1 cellular context compared by ENCODE assay signal in the genomic region with DNA sequence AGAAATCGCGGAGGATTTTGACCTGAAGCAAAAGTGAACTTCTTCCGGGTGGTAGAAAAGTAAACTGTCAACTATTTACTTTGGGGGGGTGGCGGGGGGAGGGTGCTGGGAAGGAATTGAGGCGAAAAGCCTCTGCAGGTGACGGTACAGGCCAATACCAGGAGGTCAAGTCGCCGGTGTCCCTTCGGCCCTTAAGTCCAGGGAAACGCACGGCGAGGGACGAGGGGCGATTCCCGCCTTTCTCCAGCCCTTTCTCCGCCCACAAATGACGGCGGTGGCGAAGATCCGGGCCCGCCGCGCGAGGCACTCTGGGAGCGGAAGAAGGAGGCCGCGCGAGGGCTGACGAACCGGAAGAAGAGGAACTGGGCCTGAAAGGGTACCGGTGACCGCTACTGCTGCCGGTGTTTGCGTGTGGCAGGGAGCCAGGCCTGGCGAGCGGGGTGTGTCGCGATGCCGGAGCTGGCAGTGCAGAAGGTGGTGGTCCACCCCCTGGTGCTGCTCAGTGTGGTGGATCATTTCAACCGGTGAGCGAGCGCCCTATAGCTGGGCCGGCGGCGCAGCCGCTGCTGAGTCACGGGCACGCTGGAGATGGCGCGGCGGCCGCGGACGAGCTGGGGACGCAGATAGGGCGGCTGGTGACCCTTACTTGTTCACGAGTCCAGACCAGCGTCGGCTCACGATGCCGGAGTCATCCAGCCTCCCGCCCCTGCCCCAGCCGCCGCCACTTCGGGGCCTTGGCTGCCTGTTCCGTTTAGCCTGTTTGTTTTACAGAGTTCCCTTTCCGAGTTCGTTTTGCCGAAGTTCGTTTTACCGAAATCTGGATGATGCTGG.
TF ChIP-seq lines count a peak whose summit lies in the region.

Gene PSMD7 (plus strand): TSS at position 350 of the 831 bp plus-strand sequence. CDS start 101 bp downstream, at position 451.

TF ChIP-seq in HepG2, 621 proteins besides CTCF, POLR2A, EP300 and RAD21 (continued from another document and continues in another):
- TF ChIP-seq, protein P1, sequence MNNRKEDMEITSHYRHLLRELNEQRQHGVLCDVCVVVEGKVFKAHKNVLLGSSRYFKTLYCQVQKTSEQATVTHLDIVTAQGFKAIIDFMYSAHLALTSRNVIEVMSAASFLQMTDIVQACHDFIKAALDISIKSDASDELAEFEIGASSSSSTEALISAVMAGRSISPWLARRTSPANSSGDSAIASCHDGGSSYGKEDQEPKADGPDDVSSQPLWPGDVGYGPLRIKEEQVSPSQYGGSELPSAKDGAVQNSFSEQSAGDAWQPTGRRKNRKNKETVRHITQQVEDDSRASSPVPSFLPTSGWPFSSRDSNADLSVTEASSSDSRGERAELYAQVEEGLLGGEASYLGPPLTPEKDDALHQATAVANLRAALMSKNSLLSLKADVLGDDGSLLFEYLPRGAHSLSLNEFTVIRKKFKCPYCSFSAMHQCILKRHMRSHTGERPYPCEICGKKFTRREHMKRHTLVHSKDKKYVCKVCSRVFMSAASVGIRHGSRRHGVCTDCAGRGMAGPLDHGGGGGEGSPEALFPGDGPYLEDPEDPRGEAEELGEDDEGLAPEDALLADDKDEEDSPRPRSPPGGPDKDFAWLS (CRISPR knock-in tag; IDR thresholded peaks at IDR 0.05; ENCODE audit: borderline replicate concordance): peak; percentile 55; the same call in 1 of the 2 replicates
- TF ChIP-seq ZNF816 (CRISPR knock-in tag; IDR thresholded peaks at IDR 0.05; ENCODE audit: borderline replicate concordance) (peak; percentile 89), ZSCAN21 (CRISPR knock-in tag; IDR thresholded peaks at IDR 0.05; ENCODE audit: borderline replicate concordance) (peak; percentile 81), MXD3 (CRISPR knock-in tag; IDR thresholded peaks at IDR 0.05) (peak; percentile 97), XRCC5 (optimal IDR thresholded peaks at IDR 0.05; ENCODE audit: low read length) (peak; percentile 59), ZNF670 (CRISPR knock-in tag; IDR thresholded peaks at IDR 0.05; ENCODE audit: borderline replicate concordance) (peak; percentile 68; the same call in 1 of the 2 replicates), ZNF556 (CRISPR knock-in tag; IDR thresholded peaks at IDR 0.05; ENCODE audit: borderline replicate concordance) (peak; percentile 85; the same call in 1 of the 2 replicates), NFE2L2 (IDR thresholded peaks at IDR 0.05; ENCODE audit: low read length) (peak; percentile 58; the same call in 1 of the 2 replicates), HIC2 (CRISPR knock-in tag; IDR thresholded peaks at IDR 0.05; ENCODE audit: low read depth) (no peak), KDM6A (CRISPR knock-in tag; IDR thresholded peaks at IDR 0.05; ENCODE audit: low read depth) (no peak), TGIF2 (CRISPR knock-in tag; IDR thresholded peaks at IDR 0.05) (peak; percentile 95; the same call in 1 of the 2 replicates), SRSF1 (optimal IDR thresholded peaks at IDR 0.05; ENCODE audit: low read depth, low read length) (peak; percentile 95), TCF7L2 (IDR thresholded peaks at IDR 0.05; ENCODE audit: low read depth, low read length) (no peak), EHMT2 (IDR thresholded peaks at IDR 0.05; ENCODE audit: borderline replicate concordance, low read depth, low read length) (peak; percentile 88; the same call in 1 of the 2 replicates), ARID2 (CRISPR knock-in tag; IDR thresholded peaks at IDR 0.05; ENCODE audit: borderline replicate concordance) (peak; percentile 100), ERF (CRISPR knock-in tag; IDR thresholded peaks at IDR 0.05) (peak; percentile 97), GATA4 (IDR thresholded peaks at IDR 0.05; ENCODE audit: borderline replicate concordance, low read depth) (peak; percentile 32; the same call in 1 of the 2 replicates), GTF2F1 (IDR thresholded peaks at IDR 0.05; ENCODE audit: low read length) (0 out of 2 replicates have a peak, but pooled peaks have one; percentile 73), HNF4G (IDR thresholded peaks at IDR 0.05; ENCODE audit: borderline replicate concordance, low read depth, low read length) (no peak), HNF4G (CRISPR knock-in tag; IDR thresholded peaks at IDR 0.05; ENCODE audit: borderline replicate concordance, low read depth) (no peak), ZNF563 (CRISPR knock-in tag; IDR thresholded peaks at IDR 0.05) (peak; percentile 97), ZKSCAN5 (CRISPR knock-in tag; IDR thresholded peaks at IDR 0.05) (0 out of 2 replicates have a peak, but pooled peaks have one; percentile 59), CC2D1A (CRISPR knock-in tag; IDR thresholded peaks at IDR 0.05) (peak; percentile 47; the same call in 1 of the 2 replicates), ZNF329 (CRISPR knock-in tag; IDR thresholded peaks at IDR 0.05; ENCODE audit: low read depth) (peak; percentile 89), ELF3 (CRISPR knock-in tag; IDR thresholded peaks at IDR 0.05) (peak; percentile 85)
- TF ChIP-seq, protein P2, sequence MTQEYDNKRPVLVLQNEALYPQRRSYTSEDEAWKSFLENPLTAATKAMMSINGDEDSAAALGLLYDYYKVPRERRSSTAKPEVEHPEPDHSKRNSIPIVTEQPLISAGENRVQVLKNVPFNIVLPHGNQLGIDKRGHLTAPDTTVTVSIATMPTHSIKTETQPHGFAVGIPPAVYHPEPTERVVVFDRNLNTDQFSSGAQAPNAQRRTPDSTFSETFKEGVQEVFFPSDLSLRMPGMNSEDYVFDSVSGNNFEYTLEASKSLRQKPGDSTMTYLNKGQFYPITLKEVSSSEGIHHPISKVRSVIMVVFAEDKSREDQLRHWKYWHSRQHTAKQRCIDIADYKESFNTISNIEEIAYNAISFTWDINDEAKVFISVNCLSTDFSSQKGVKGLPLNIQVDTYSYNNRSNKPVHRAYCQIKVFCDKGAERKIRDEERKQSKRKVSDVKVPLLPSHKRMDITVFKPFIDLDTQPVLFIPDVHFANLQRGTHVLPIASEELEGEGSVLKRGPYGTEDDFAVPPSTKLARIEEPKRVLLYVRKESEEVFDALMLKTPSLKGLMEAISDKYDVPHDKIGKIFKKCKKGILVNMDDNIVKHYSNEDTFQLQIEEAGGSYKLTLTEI (CRISPR knock-in tag; conservative IDR thresholded peaks at IDR 0.05): no peak
- TF ChIP-seq, protein P3, sequence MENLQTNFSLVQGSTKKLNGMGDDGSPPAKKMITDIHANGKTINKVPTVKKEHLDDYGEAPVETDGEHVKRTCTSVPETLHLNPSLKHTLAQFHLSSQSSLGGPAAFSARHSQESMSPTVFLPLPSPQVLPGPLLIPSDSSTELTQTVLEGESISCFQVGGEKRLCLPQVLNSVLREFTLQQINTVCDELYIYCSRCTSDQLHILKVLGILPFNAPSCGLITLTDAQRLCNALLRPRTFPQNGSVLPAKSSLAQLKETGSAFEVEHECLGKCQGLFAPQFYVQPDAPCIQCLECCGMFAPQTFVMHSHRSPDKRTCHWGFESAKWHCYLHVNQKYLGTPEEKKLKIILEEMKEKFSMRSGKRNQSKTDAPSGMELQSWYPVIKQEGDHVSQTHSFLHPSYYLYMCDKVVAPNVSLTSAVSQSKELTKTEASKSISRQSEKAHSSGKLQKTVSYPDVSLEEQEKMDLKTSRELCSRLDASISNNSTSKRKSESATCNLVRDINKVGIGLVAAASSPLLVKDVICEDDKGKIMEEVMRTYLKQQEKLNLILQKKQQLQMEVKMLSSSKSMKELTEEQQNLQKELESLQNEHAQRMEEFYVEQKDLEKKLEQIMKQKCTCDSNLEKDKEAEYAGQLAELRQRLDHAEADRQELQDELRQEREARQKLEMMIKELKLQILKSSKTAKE (CRISPR knock-in tag; IDR thresholded peaks at IDR 0.05; ENCODE audit: borderline replicate concordance): no peak
- TF ChIP-seq, protein P4, sequence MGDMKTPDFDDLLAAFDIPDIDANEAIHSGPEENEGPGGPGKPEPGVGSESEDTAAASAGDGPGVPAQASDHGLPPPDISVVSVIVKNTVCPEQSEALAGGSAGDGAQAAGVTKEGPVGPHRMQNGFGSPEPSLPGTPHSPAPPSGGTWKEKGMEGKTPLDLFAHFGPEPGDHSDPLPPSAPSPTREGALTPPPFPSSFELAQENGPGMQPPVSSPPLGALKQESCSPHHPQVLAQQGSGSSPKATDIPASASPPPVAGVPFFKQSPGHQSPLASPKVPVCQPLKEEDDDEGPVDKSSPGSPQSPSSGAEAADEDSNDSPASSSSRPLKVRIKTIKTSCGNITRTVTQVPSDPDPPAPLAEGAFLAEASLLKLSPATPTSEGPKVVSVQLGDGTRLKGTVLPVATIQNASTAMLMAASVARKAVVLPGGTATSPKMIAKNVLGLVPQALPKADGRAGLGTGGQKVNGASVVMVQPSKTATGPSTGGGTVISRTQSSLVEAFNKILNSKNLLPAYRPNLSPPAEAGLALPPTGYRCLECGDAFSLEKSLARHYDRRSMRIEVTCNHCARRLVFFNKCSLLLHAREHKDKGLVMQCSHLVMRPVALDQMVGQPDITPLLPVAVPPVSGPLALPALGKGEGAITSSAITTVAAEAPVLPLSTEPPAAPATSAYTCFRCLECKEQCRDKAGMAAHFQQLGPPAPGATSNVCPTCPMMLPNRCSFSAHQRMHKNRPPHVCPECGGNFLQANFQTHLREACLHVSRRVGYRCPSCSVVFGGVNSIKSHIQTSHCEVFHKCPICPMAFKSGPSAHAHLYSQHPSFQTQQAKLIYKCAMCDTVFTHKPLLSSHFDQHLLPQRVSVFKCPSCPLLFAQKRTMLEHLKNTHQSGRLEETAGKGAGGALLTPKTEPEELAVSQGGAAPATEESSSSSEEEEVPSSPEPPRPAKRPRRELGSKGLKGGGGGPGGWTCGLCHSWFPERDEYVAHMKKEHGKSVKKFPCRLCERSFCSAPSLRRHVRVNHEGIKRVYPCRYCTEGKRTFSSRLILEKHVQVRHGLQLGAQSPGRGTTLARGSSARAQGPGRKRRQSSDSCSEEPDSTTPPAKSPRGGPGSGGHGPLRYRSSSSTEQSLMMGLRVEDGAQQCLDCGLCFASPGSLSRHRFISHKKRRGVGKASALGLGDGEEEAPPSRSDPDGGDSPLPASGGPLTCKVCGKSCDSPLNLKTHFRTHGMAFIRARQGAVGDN (CRISPR knock-in tag; IDR thresholded peaks at IDR 0.05): peak; percentile 100
- TF ChIP-seq, protein P5, sequence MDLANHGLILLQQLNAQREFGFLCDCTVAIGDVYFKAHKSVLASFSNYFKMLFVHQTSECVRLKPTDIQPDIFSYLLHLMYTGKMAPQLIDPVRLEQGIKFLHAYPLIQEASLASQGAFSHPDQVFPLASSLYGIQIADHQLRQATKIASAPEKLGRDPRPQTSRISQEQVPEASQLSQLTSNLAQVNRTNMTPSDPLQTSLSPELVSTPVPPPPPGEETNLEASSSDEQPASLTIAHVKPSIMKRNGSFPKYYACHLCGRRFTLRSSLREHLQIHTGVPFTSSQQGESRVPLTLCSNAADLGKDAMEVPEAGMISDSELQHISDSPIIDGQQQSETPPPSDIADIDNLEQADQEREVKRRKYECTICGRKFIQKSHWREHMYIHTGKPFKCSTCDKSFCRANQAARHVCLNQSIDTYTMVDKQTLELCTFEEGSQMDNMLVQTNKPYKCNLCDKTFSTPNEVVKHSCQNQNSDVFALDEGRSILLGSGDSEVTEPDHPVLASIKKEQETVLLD (CRISPR knock-in tag; IDR thresholded peaks at IDR 0.05; ENCODE audit: low read depth): peak; percentile 95
- TF ChIP-seq, protein P6, sequence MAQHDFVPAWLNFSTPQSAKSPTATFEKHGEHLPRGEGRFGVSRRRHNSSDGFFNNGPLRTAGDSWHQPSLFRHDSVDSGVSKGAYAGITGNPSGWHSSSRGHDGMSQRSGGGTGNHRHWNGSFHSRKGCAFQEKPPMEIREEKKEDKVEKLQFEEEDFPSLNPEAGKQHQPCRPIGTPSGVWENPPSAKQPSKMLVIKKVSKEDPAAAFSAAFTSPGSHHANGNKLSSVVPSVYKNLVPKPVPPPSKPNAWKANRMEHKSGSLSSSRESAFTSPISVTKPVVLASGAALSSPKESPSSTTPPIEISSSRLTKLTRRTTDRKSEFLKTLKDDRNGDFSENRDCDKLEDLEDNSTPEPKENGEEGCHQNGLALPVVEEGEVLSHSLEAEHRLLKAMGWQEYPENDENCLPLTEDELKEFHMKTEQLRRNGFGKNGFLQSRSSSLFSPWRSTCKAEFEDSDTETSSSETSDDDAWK (CRISPR knock-in tag; IDR thresholded peaks at IDR 0.05): no peak
- TF ChIP-seq, protein P7, sequence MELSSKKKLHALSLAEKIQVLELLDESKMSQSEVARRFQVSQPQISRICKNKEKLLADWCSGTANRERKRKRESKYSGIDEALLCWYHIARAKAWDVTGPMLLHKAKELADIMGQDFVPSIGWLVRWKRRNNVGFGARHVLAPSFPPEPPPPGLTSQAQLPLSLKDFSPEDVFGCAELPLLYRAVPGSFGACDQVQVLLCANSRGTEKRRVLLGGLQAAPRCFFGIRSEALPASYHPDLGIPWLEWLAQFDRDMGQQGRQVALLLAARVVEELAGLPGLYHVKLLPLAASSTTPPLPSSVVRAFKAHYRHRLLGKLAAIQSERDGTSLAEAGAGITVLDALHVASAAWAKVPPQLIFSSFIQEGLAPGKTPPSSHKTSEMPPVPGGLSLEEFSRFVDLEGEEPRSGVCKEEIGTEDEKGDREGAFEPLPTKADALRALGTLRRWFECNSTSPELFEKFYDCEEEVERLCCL (CRISPR knock-in tag; IDR thresholded peaks at IDR 0.05; ENCODE audit: borderline replicate concordance): 0 out of 2 replicates have a peak, but pooled peaks have one; percentile 45
